Comparison of ENCODE assay signal across 9 cellular contexts in genomic region chr16:14562691-14563491, GRCh38.
DNase-seq lines count a peak whose midpoint lies in the region; ATAC-seq and TF ChIP-seq lines count a peak whose summit lies in the region.
"Had no signal": no experiment of that assay in that cellular context is flagged by ENCODE, and none has a peak within 500 bp of the region (broad histone marks: within the 10 kb centered on the region; RNA-seq: fewer than 3 reads in every experiment).

No MANE protein-coding gene starts in this region.

- CTCF ChIA-PET in SK-N-SH (lab: Yijun Ruan, JAX), result no interaction called here

- no peaks in the 10 kb centered on the region for H3K79me2 ChIP-seq in SK-N-SH (ENCODE audit: insufficient read depth)

- no peak overlapping the region for H2AFZ ChIP-seq in SK-N-SH (ENCODE audit: low read depth)

- peaks cover 4% of the 10 kb centered on the region for H3F3A ChIP-seq in SK-N-SH (replicated peaks; ENCODE audit: insufficient read depth)

- H4K20me1 ChIP-seq in SK-N-SH (ENCODE audit: insufficient read depth), result no peaks in the 10 kb centered on the region
- H4K20me1 ChIP-seq: BLaER1 had no signal

- H3K27me3 ChIP-seq in SK-N-SH (ENCODE audit: insufficient read depth) (no peaks in the 10 kb centered on the region), RWPE2 (ENCODE audit: insufficient read depth, poor library complexity, severe bottlenecking) (no peaks in the 10 kb centered on the region), cardiac muscle cell (no peaks in the 10 kb centered on the region), suprapubic skin (no peaks in the 10 kb centered on the region), spleen (replicated peaks in 1 of 7) (no peaks in the 10 kb centered on the region)
- H3K27me3 ChIP-seq: BLaER1 had no signal

- ATAC-seq in SK-N-SH treated with all-trans-retinoic acid at 6 μM for 48 hours, result 0 out of 3 replicates have a peak, but pooled peaks have one; percentile 26
- ATAC-seq in RWPE2 (ENCODE audit: low read depth), result peak; percentile 89
- no peak for ATAC-seq in HG03521 (IDR thresholded peaks at IDR 0.05; ENCODE audit: unreplicated experiment)

- H3K9ac ChIP-seq in SK-N-SH, result no peak overlapping the region
- H3K9ac ChIP-seq: BLaER1 had no signal

- peaks cover 3 to 20% of the 10 kb centered on the region in 2 experiments for H3K36me3 ChIP-seq in SK-N-SH (replicated peaks in 1 of 2; ENCODE audit: control insufficient read depth in 1 of 2, insufficient read depth in 2 of 2, low read length in 1 of 2)
- H3K36me3 ChIP-seq in RWPE2 (ENCODE audit: low read depth), result peaks cover 3% of the 10 kb centered on the region
- H3K36me3 ChIP-seq in cardiac muscle cell, result no peaks in the 10 kb centered on the region
- no peaks in the 10 kb centered on the region for H3K36me3 ChIP-seq in suprapubic skin
- H3K36me3 ChIP-seq in spleen, result peaks cover 0 to 45% (median 2%) of the 10 kb centered on the region in 6 donors

- no peak for TF ChIP-seq CTCF in SK-N-SH (IDR thresholded peaks at IDR 0.05)
- no peak for TF ChIP-seq CTCF in RWPE2 (IDR thresholded peaks at IDR 0.05; ENCODE audit: poor library complexity, severe bottlenecking)
- peak; percentile 27 for TF ChIP-seq CTCF in cardiac muscle cell (IDR thresholded peaks at IDR 0.05; ENCODE audit: low read depth, low read length)
- peak; percentile 1 to 35 for TF ChIP-seq CTCF in suprapubic skin (IDR thresholded peaks at IDR 0.05)
- no peak for TF ChIP-seq CTCF in spleen (IDR thresholded peaks at IDR 0.05 in 8 of 11, conservative IDR thresholded peaks at IDR 0.05 in 3 of 11)

- H3K4me2 ChIP-seq in SK-N-SH, result no peak overlapping the region
- H3K4me2 ChIP-seq: BLaER1 had no signal

- TF ChIP-seq EP300 in SK-N-SH (IDR thresholded peaks at IDR 0.05; ENCODE audit: borderline replicate concordance in 1 of 2, low read depth in 1 of 2, low read length in 1 of 2) (no peak), suprapubic skin (IDR thresholded peaks at IDR 0.05) (no peak)

- H3K9me3 ChIP-seq in SK-N-SH (no peaks in the 10 kb centered on the region), RWPE2 (ENCODE audit: severe bottlenecking) (no peaks in the 10 kb centered on the region), cardiac muscle cell (ENCODE audit: low read depth) (no peaks in the 10 kb centered on the region), suprapubic skin (no peaks in the 10 kb centered on the region), spleen (no peaks in the 10 kb centered on the region)
- H3K9me3 ChIP-seq: BLaER1 had no signal

- DNase-seq in SK-N-SH, result no peak
- DNase-seq in RWPE2 (ENCODE audit: low spot score), result peak; percentile 75
- peak; percentile 40 to 63 for DNase-seq in cardiac muscle cell (ENCODE audit: low read depth in 1 of 2, low spot score in 1 of 2)
- no peak for DNase-seq in suprapubic skin (ENCODE audit: low spot score in 2 of 2)
- DNase-seq in activated CD8-positive, alpha-beta memory T cell treated with anti-CD3 and anti-CD28 coated beads, Interleukin-2, amount 50 U/mL, for 4 hours, result no peak
- DNase-seq in spleen, result no peak

- POLR2A ChIA-PET in SK-N-SH (lab: Yijun Ruan, JAX), result no interaction called here

- intact Hi-C loops in spleen (cut with DNase I; ENCODE audit: low total_unique reads), result no loop called here

- TF ChIP-seq POLR2A in suprapubic skin (IDR thresholded peaks at IDR 0.05), result no peak
- TF ChIP-seq POLR2A in spleen (IDR thresholded peaks at IDR 0.05), result no peak

- no peak overlapping the region for H3K27ac ChIP-seq in SK-N-SH (ENCODE audit: low read depth in 2 of 2, low read length in 1 of 2)
- H3K27ac ChIP-seq in RWPE2 (ENCODE audit: poor library complexity, severe bottlenecking), result peak overlapping the region; percentile 13
- no peak overlapping the region for H3K27ac ChIP-seq in cardiac muscle cell
- no peak overlapping the region for H3K27ac ChIP-seq in suprapubic skin
- no peak overlapping the region for H3K27ac ChIP-seq in spleen
- H3K27ac ChIP-seq: BLaER1 had no signal

- 80% methylated on average over 8 of the region's 8 CpGs for WGBS in SK-N-SH (ENCODE audit: low lambda C conversion rate)
- 42% methylated on average over 8 of the region's 8 CpGs for WGBS in suprapubic skin
- WGBS in spleen, 5 donors, result 80 to 89% (median 83%) methylated on average over 8 of the region's 8 CpGs

- H3K4me3 ChIP-seq in SK-N-SH (ENCODE audit: low read depth in 2 of 2, low read length in 1 of 2) (no peak overlapping the region), RWPE2 (ENCODE audit: severe bottlenecking) (no peak overlapping the region), cardiac muscle cell (no peak overlapping the region), suprapubic skin (no peak overlapping the region), spleen (no peak overlapping the region)
- H3K4me3 ChIP-seq: BLaER1 had no signal

- H3K4me1 ChIP-seq in SK-N-SH (ENCODE audit: control insufficient read depth in 1 of 2, insufficient read depth in 2 of 2, low read depth in 1 of 2, low read length in 1 of 2), result peaks cover 3 to 9% of the 10 kb centered on the region in 2 experiments; a peak in 2 of 4 replicates
- peaks cover 37% of the 10 kb centered on the region for H3K4me1 ChIP-seq in RWPE2 (ENCODE audit: insufficient read depth, poor library complexity, severe bottlenecking)
- H3K4me1 ChIP-seq in cardiac muscle cell (ENCODE audit: low read depth), result no peaks in the 10 kb centered on the region
- H3K4me1 ChIP-seq in suprapubic skin, result peaks cover 50% of the 10 kb centered on the region
- H3K4me1 ChIP-seq in spleen, result peaks cover 0 to 11% (median 0%) of the 10 kb centered on the region in 6 donors

- TF ChIP-seq RAD21 in SK-N-SH (IDR thresholded peaks at IDR 0.05; ENCODE audit: low read length), result no peak

- H3K9me2 ChIP-seq in SK-N-SH, result no peaks in the 10 kb centered on the region

TF ChIP-seq in SK-N-SH treated with all-trans-retinoic acid at 6 μM for 48 hours, 23 proteins besides CTCF, POLR2A, EP300 and RAD21 (continues in another document):
- TF ChIP-seq TOX (CRISPR knock-in tag; IDR thresholded peaks at IDR 0.05; ENCODE audit: borderline replicate concordance) (no peak), ESRRG (CRISPR knock-in tag; IDR thresholded peaks at IDR 0.05) (no peak), POU6F1 (CRISPR knock-in tag; IDR thresholded peaks at IDR 0.05; ENCODE audit: borderline replicate concordance, low read depth) (no peak), BACH2 (CRISPR knock-in tag; IDR thresholded peaks at IDR 0.05; ENCODE audit: borderline replicate concordance) (no peak), ZNF565 (CRISPR knock-in tag; conservative IDR thresholded peaks at IDR 0.05; ENCODE audit: low read depth) (no peak), CSDC2 (CRISPR knock-in tag; IDR thresholded peaks at IDR 0.05) (no peak), RARB (CRISPR knock-in tag; IDR thresholded peaks at IDR 0.05) (no peak), ISL1 (CRISPR knock-in tag; IDR thresholded peaks at IDR 0.05) (no peak)

TF ChIP-seq in SK-N-SH, 30 proteins besides CTCF, POLR2A, EP300 and RAD21:
- TF ChIP-seq MXI1 (IDR thresholded peaks at IDR 0.05; ENCODE audit: low read depth, low read length), result no peak
- TF ChIP-seq FOXJ3 (CRISPR knock-in tag; IDR thresholded peaks at IDR 0.05), result no peak
- TF ChIP-seq RFX5 (IDR thresholded peaks at IDR 0.05; ENCODE audit: low read length), result no peak
- no peak for TF ChIP-seq ELF1 (IDR thresholded peaks at IDR 0.05)
- no peak for TF ChIP-seq CHD2 (IDR thresholded peaks at IDR 0.05; ENCODE audit: low read length, partially characterized antibody)

Comparison
In these comparisons a context has a peak if more than half of its experiments do, and no peak if none do; other contexts are left out.
1. DNase-seq: peak in RWPE2 (single experiment) and cardiac muscle cell (2 of 2); none in SK-N-SH (single experiment), suprapubic skin (0 of 2), activated CD8-positive, alpha-beta memory T cell treated with anti-CD3 and anti-CD28 coated beads, Interleukin-2, amount 50 U/mL, for 4 hours (single experiment) and spleen (single experiment).
2. CTCF ChIP-seq: peak in cardiac muscle cell (single experiment) and suprapubic skin (2 of 2); none in SK-N-SH (single experiment), RWPE2 (single experiment) and spleen (0 of 11).